8 cellular contexts compared by ENCODE assay signal in the genomic region with DNA sequence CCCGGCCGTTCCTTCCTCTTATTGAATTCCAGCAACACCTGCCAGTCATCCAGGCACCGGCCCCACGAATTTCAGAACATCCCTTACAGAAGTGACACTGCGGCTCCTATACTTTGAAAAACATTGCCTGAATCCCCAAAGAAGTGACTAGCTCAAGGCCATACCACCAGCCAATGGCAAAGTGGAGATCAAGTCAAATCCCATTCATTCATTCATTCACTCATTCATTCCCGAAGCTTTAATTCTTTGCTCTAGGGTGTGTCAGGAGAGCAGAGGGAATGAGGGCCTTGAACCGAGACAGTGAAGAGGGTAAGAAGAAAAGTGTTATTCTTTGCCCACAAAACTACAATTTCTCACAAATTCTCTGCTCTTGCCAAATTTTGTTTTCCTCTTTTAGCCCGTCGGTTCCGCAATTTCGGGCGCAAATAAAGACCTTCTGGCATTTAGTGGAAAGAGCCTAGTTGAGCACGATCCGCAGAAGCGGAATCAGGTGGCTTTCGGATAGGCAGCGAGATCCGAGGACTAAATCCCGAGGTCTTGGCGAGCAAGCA. TPM values are rescaled to one million over a fixed set of nuclear protein-coding genes. Genes with fewer than 3 reads are reported as not detected.
A peak's percentile ranks its signal among the peaks of the same experiment; 100 is the strongest.
DNase-seq lines count a peak whose midpoint lies in the region; ATAC-seq and TF ChIP-seq lines count a peak whose summit lies in the region.

No MANE protein-coding gene starts in this region.

- H3K4me3 ChIP-seq in iPS-18a (ENCODE audit: low read length) (peak overlapping the region; percentile 56), suprapubic skin (peak overlapping the region; percentile 63)

- POLR2A ChIA-PET in activated CD4-positive, alpha-beta T cell treated with anti-CD3 and anti-CD28 coated beads for 36 hours (lab: Charles Lee): no interaction called here
- POLR2A ChIA-PET in activated CD8-positive, alpha-beta T cell treated with anti-CD3 and anti-CD28 coated beads for 36 hours (lab: Charles Lee): no interaction called here

- H3K4me1 ChIP-seq in iPS-18a (ENCODE audit: control insufficient read depth, low read depth, low read length) (no peaks in the 10 kb centered on the region), suprapubic skin (no peaks in the 10 kb centered on the region)

- H3K4me1 Mint-ChIP-seq in activated CD4-positive, alpha-beta T cell treated with anti-CD3 and anti-CD28 coated beads for 36 hours: peaks cover 4% of the 10 kb centered on the region
- H3K4me1 Mint-ChIP-seq in activated CD8-positive, alpha-beta T cell treated with anti-CD3 and anti-CD28 coated beads for 36 hours (ENCODE audit: low read depth): peaks cover 4% of the 10 kb centered on the region

- H3K27ac ChIP-seq in iPS-18a (ENCODE audit: low read length): no peak overlapping the region
- H3K27ac ChIP-seq in suprapubic skin: no peak overlapping the region

- peaks cover 16% of the 10 kb centered on the region for H3K27me3 Mint-ChIP-seq in activated CD4-positive, alpha-beta T cell treated with anti-CD3 and anti-CD28 coated beads for 36 hours
- H3K27me3 Mint-ChIP-seq in activated CD8-positive, alpha-beta T cell treated with anti-CD3 and anti-CD28 coated beads for 36 hours: peaks cover 17% of the 10 kb centered on the region

- H3K9me3 ChIP-seq in iPS-18a (ENCODE audit: control insufficient read depth, low read depth, low read length): peaks cover 4% of the 10 kb centered on the region
- H3K9me3 ChIP-seq in suprapubic skin: no peaks in the 10 kb centered on the region

- ATAC-seq in activated CD4-positive, alpha-beta T cell treated with anti-CD3 and anti-CD28 coated beads for 36 hours: no peak
- no peak for ATAC-seq in activated CD8-positive, alpha-beta T cell treated with anti-CD3 and anti-CD28 coated beads for 36 hours
- no peak for ATAC-seq in HG02840 (IDR thresholded peaks at IDR 0.05; ENCODE audit: low FRiP score, unreplicated experiment)

- H3K27me3 ChIP-seq in iPS-18a (ENCODE audit: control insufficient read depth, insufficient read depth, low read length): peaks cover 7% of the 10 kb centered on the region
- H3K27me3 ChIP-seq in suprapubic skin: no peaks in the 10 kb centered on the region

- no peak for TF ChIP-seq POLR2A in suprapubic skin (IDR thresholded peaks at IDR 0.05)

- no peak for TF ChIP-seq CTCF in activated CD8-positive, alpha-beta T cell treated with anti-CD3 and anti-CD28 coated beads for 36 hours (IDR thresholded peaks at IDR 0.05)
- no peak for TF ChIP-seq CTCF in suprapubic skin (IDR thresholded peaks at IDR 0.05)

- TF ChIP-seq EP300 in suprapubic skin (IDR thresholded peaks at IDR 0.05): no peak

- intact Hi-C loops in activated CD4-positive, alpha-beta T cell treated with anti-CD3 and anti-CD28 coated beads for 36 hours (cut with DNase I, micrococcal nuclease): loop anchor here (2.0 to 10.0 kb wide), 5 partner anchors 84 to 288 kb away; partner anchors contain the start of genes CD99L2 (in 1 of the 2) and MTMR1 (in 1 of the 2)
- intact Hi-C loops in activated CD8-positive, alpha-beta T cell treated with anti-CD3 and anti-CD28 coated beads for 36 hours (cut with micrococcal nuclease): no loop called here

- CTCF ChIA-PET in activated CD4-positive, alpha-beta T cell treated with anti-CD3 and anti-CD28 coated beads for 36 hours (lab: Charles Lee): interaction anchor here (1.8 kb wide), 1 partner anchor 210 kb away, joined by 6 read pairs; no protein-coding TSS in a partner anchor
- CTCF ChIA-PET in activated CD8-positive, alpha-beta T cell treated with anti-CD3 and anti-CD28 coated beads for 36 hours (lab: Charles Lee): interaction anchor here (2.5 kb wide), 1 partner anchor 210 kb away, joined by 9 read pairs; no protein-coding TSS in a partner anchor

- H3K9ac ChIP-seq in iPS-18a (ENCODE audit: low read length): peak overlapping the region; percentile 60

- no peak overlapping the region for H3K27ac Mint-ChIP-seq in activated CD4-positive, alpha-beta T cell treated with anti-CD3 and anti-CD28 coated beads for 36 hours
- H3K27ac Mint-ChIP-seq in activated CD8-positive, alpha-beta T cell treated with anti-CD3 and anti-CD28 coated beads for 36 hours: no peak overlapping the region

- 57% methylated on average over 16 of the region's 20 CpGs for WGBS in suprapubic skin

- H3K36me3 ChIP-seq in iPS-18a (ENCODE audit: control insufficient read depth, low read depth, low read length) (peaks cover 16% of the 10 kb centered on the region), suprapubic skin (no peaks in the 10 kb centered on the region)

- H3K36me3 Mint-ChIP-seq in activated CD4-positive, alpha-beta T cell treated with anti-CD3 and anti-CD28 coated beads for 36 hours (ENCODE audit: low read depth): peaks cover 8% of the 10 kb centered on the region
- peaks cover 10% of the 10 kb centered on the region for H3K36me3 Mint-ChIP-seq in activated CD8-positive, alpha-beta T cell treated with anti-CD3 and anti-CD28 coated beads for 36 hours (ENCODE audit: low read depth)

- no peaks in the 10 kb centered on the region for H3K9me3 Mint-ChIP-seq in activated CD4-positive, alpha-beta T cell treated with anti-CD3 and anti-CD28 coated beads for 36 hours (ENCODE audit: low read depth)
- H3K9me3 Mint-ChIP-seq in activated CD8-positive, alpha-beta T cell treated with anti-CD3 and anti-CD28 coated beads for 36 hours: no peaks in the 10 kb centered on the region

- peak overlapping the region; percentile 66 for H3K4me3 Mint-ChIP-seq in activated CD4-positive, alpha-beta T cell treated with anti-CD3 and anti-CD28 coated beads for 36 hours
- H3K4me3 Mint-ChIP-seq in activated CD8-positive, alpha-beta T cell treated with anti-CD3 and anti-CD28 coated beads for 36 hours: peak overlapping the region; percentile 69

- no peak for DNase-seq in activated CD4-positive, alpha-beta T cell treated with anti-CD3 and anti-CD28 coated beads for 36 hours
- DNase-seq in activated CD4-positive, alpha-beta T cell treated with anti-CD3 and anti-CD28 coated beads, Interleukin-2, amount 50 U/mL, for 4 hours: no peak
- DNase-seq in activated CD8-positive, alpha-beta T cell treated with anti-CD3 and anti-CD28 coated beads for 36 hours: no peak
- DNase-seq in suprapubic skin (ENCODE audit: low spot score in 2 of 2) (no peak), DMS114 treated with DMSO at 0.1 percent for 48 hours (lab: John Stamatoyannopoulos, UW; ENCODE audit: unreplicated experiment) (no peak), hypothalamus (lab: John Stamatoyannopoulos, UW) (no peak)

RNA-seq across cellular contexts. Expression of gene HMGB3, which starts 0.8 kb away (rescaled TPM):
- 10 to 100 TPM; 26.5 to 29.3 TPM for total RNA-seq in activated CD4-positive, alpha-beta T cell treated with anti-CD3 and anti-CD28 coated beads for 36 hours
- total RNA-seq in activated CD8-positive, alpha-beta T cell treated with anti-CD3 and anti-CD28 coated beads for 36 hours: 10 to 100 TPM; 24.5 to 25.4 TPM
- total RNA-seq in suprapubic skin: 10 to 100 TPM in 3 of 4 donors, 1 to 10 TPM in 1; 6.5 to 19.6 (median 12.9) TPM
